ENCODE assay signal across 20 cellular contexts in genomic region chr13:52029569-52029968, GRCh38. TPM values are rescaled to one million over a fixed set of nuclear protein-coding genes. Genes with fewer than 3 reads are reported as not detected.
A peak's percentile ranks its signal among the peaks of the same experiment; 100 is the strongest.
DNase-seq lines count a peak whose midpoint lies in the region; ATAC-seq and TF ChIP-seq lines count a peak whose summit lies in the region.
"Had no signal": no experiment of that assay in that cellular context is flagged by ENCODE, and none has a peak within 500 bp of the region (broad histone marks: within the 10 kb centered on the region; RNA-seq: fewer than 3 reads in every experiment).

No MANE protein-coding gene starts in this region.

- TF ChIP-seq POLR2A in transverse colon (IDR thresholded peaks at IDR 0.05): no peak

- H3K27me3 Mint-ChIP-seq in activated T-cell treated with anti-CD3 and anti-CD28 coated beads, Interleukin-2, amount 50 U/mL, for 72 hours (ENCODE audit: low read depth): no peaks in the 10 kb centered on the region

- H3K4me3 ChIP-seq in PC-3 (ENCODE audit: low read length): no peak overlapping the region
- H3K4me3 ChIP-seq in colonic mucosa: no peak overlapping the region
- H3K4me3 ChIP-seq in transverse colon: no peak overlapping the region
- no peak overlapping the region for H3K4me3 ChIP-seq in OCI-LY7 (ENCODE audit: low read depth, low read length, poor library complexity, severe bottlenecking)
- H3K4me3 ChIP-seq: Peyer's patch, SJSA1 had no signal

- intact Hi-C loops in PC-3 (cut with micrococcal nuclease): no loop called here
- intact Hi-C loops in colonic mucosa (cut with DNase I): no loop called here
- intact Hi-C loops in transverse colon (cut with DNase I; ENCODE audit: low total_unique reads): no loop called here
- intact Hi-C loops in OCI-LY7 (cut with micrococcal nuclease; ENCODE audit: unreplicated experiment): no loop called here
- intact Hi-C loops in left ventricle myocardium superior (cut with micrococcal nuclease): no loop called here

- no peaks in the 10 kb centered on the region for H3F3A ChIP-seq in PC-3 (ENCODE audit: low read length, unreplicated experiment)

- H3K4me1 ChIP-seq in PC-3 (ENCODE audit: insufficient read depth, low read length) (no peaks in the 10 kb centered on the region), colonic mucosa (no peaks in the 10 kb centered on the region), transverse colon (peaks cover 0 to 8% (median 0%) of the 10 kb centered on the region in 4 donors), OCI-LY7 (ENCODE audit: insufficient read depth, low read length, poor library complexity, severe bottlenecking) (no peaks in the 10 kb centered on the region)
- H3K4me1 ChIP-seq: Peyer's patch, SJSA1 had no signal

- H3K9me2 ChIP-seq in PC-3 (replicated peaks; ENCODE audit: low read length) (no peaks in the 10 kb centered on the region), OCI-LY7 (ENCODE audit: insufficient read depth, low read length) (no peaks in the 10 kb centered on the region)

- in situ Hi-C loops in transverse colon (cut with MboI; ENCODE audit: low pct_ligation_motif_present in 1 of 4, low pct_unique_long_range_greater_than_20kb in 1 of 4, low sequenced_read_pairs in 3 of 4): loop anchor here in 1 of 4 donors (25.0 kb wide), 1 partner anchor 408 kb away; no protein-coding TSS in a partner anchor

- DNase-seq in activated T-cell treated with anti-CD3 and anti-CD28 coated beads, Interleukin-2, amount 50 U/mL, for 72 hours: no peak
- no peak for DNase-seq in activated T-cell treated with anti-CD3 and anti-CD28 coated beads for 4 hours
- no peak for DNase-seq in PC-3
- DNase-seq in colonic mucosa: peak; percentile 31
- DNase-seq in transverse colon: peak; percentile 46
- no peak for DNase-seq in OCI-LY7 (ENCODE audit: low spot score)
- DNase-seq in NCI-H774 (lab: John Stamatoyannopoulos, UW): no peak
- DNase-seq in left ventricle myocardium superior: no peak
- DNase-seq: AML-193, DMS153, EL, GOT3, NCI-H1105, NCI-H345, NCI-H526, Peyer's patch, T-helper 2 cell had no signal

- peaks cover 27 to 33% of the 10 kb centered on the region in 2 donors for H3K36me3 Mint-ChIP-seq in activated T-cell treated with anti-CD3 and anti-CD28 coated beads, Interleukin-2, amount 50 U/mL, for 72 hours (ENCODE audit: insufficient read depth in 2 of 2)

- H3K27me3 ChIP-seq in PC-3 (ENCODE audit: low read length) (no peaks in the 10 kb centered on the region), colonic mucosa (no peaks in the 10 kb centered on the region), transverse colon (no peaks in the 10 kb centered on the region)
- H3K27me3 ChIP-seq: Peyer's patch, SJSA1 had no signal

- TF ChIP-seq EP300 in transverse colon (IDR thresholded peaks at IDR 0.05; ENCODE audit: low read depth): no peak

- H3K79me2 ChIP-seq in PC-3 (ENCODE audit: low read length) (no peaks in the 10 kb centered on the region), OCI-LY7 (ENCODE audit: insufficient read depth, low read depth, low read length) (no peaks in the 10 kb centered on the region)

- H3K36me3 ChIP-seq in PC-3 (ENCODE audit: low read depth, low read length) (peaks cover 8% of the 10 kb centered on the region; the same call in 1 of the 2 replicates), colonic mucosa (peaks cover 6% of the 10 kb centered on the region), transverse colon (peaks cover 0 to 12% (median 5%) of the 10 kb centered on the region in 4 donors), OCI-LY7 (ENCODE audit: insufficient read depth, low read length) (peaks cover 59% of the 10 kb centered on the region)

- H3K4me3 Mint-ChIP-seq in activated T-cell treated with anti-CD3 and anti-CD28 coated beads, Interleukin-2, amount 50 U/mL, for 72 hours: no peak overlapping the region

- 72% methylated on average over 3 to 4 of the region's 4 CpGs for WGBS in transverse colon (ENCODE audit: low coverage in 1 of 2), 2 donors

- H3K9ac ChIP-seq in PC-3 (ENCODE audit: low read length): no peak overlapping the region
- H3K9ac ChIP-seq in colonic mucosa (ENCODE audit: low read depth in 2 of 2, low read length in 2 of 2): no peak overlapping the region

- H3K4me2 ChIP-seq in PC-3 (ENCODE audit: low read length): no peak overlapping the region
- no peak overlapping the region for H3K4me2 ChIP-seq in OCI-LY7 (ENCODE audit: low read length)

- H3K27ac Mint-ChIP-seq in activated T-cell treated with anti-CD3 and anti-CD28 coated beads, Interleukin-2, amount 50 U/mL, for 72 hours: peak overlapping the region; percentile 38

- POLR2A ChIA-PET in PC-3 (lab: Charles Lee; ENCODE audit: unreplicated experiment) (no interaction called here), OCI-LY7 (lab: Charles Lee) (no interaction called here)

- BruUV-seq in PC-3 (replicated peaks; lab: Mats Ljungman, UMichigan) (TSS peak; percentile 13), OCI-LY7 (replicated peaks; lab: Mats Ljungman, UMichigan) (no TSS peak)

- peaks cover 12% of the 10 kb centered on the region for H3K4me1 Mint-ChIP-seq in activated T-cell treated with anti-CD3 and anti-CD28 coated beads, Interleukin-2, amount 50 U/mL, for 72 hours (ENCODE audit: low read depth)

- H3K27ac ChIP-seq in PC-3 (ENCODE audit: low read length): no peak overlapping the region
- no peak overlapping the region for H3K27ac ChIP-seq in colonic mucosa
- H3K27ac ChIP-seq in transverse colon: no peak overlapping the region
- H3K27ac ChIP-seq in OCI-LY7 (ENCODE audit: low read depth, low read length, poor library complexity, severe bottlenecking): no peak overlapping the region
- H3K27ac ChIP-seq: C4-2B, Peyer's patch, SJSA1 had no signal

- no peak for TF ChIP-seq CTCF in PC-3 (conservative IDR thresholded peaks at IDR 0.05; ENCODE audit: low read depth, low read length)
- no peak for TF ChIP-seq CTCF in colonic mucosa (IDR thresholded peaks at IDR 0.05)
- no peak for TF ChIP-seq CTCF in transverse colon (IDR thresholded peaks at IDR 0.05)
- TF ChIP-seq CTCF in OCI-LY7 (conservative IDR thresholded peaks at IDR 0.05; ENCODE audit: low read length): no peak

- H2AFZ ChIP-seq in PC-3 (ENCODE audit: low read length) (no peak overlapping the region), OCI-LY7 (ENCODE audit: low read length) (no peak overlapping the region)

- no peaks in the 10 kb centered on the region for H4K20me1 ChIP-seq in PC-3 (ENCODE audit: low read length)
- H4K20me1 ChIP-seq in OCI-LY7 (ENCODE audit: insufficient read depth, low read length): no peaks in the 10 kb centered on the region

- CTCF ChIA-PET in PC-3 (lab: Charles Lee) (no interaction called here), OCI-LY7 (lab: Charles Lee; ENCODE audit: unreplicated experiment) (no interaction called here)

- no peak for ATAC-seq in activated T-cell treated with anti-CD3 and anti-CD28 coated beads, Interleukin-2, amount 50 U/mL, for 72 hours (replicated peaks in 1 of 2)
- ATAC-seq in PC-3: no peak
- ATAC-seq in left ventricle myocardium superior: no peak
- ATAC-seq: HCT116 had no signal

- H3K9me3 ChIP-seq in PC-3 (ENCODE audit: low read length) (no peaks in the 10 kb centered on the region), colonic mucosa (no peaks in the 10 kb centered on the region), transverse colon (no peaks in the 10 kb centered on the region), OCI-LY7 (ENCODE audit: low read length) (no peaks in the 10 kb centered on the region)
- H3K9me3 ChIP-seq: Peyer's patch, SJSA1 had no signal

- H3K9me3 Mint-ChIP-seq in activated T-cell treated with anti-CD3 and anti-CD28 coated beads, Interleukin-2, amount 50 U/mL, for 72 hours: peaks cover 6 to 11% of the 10 kb centered on the region in 2 donors

RNA-seq across cellular contexts. Expression of gene UTP14C, which starts 5.1 kb away (rescaled TPM):
- 10 to 100 TPM; 10.0 to 10.4 TPM for total RNA-seq in activated T-cell treated with anti-CD3 and anti-CD28 coated beads, Interleukin-2, amount 50 U/mL, for 72 hours
- total RNA-seq in PC-3 (2014; rRNA removed) (5.0 and 7.4 TPM in 2 replicates), colonic mucosa (10 to 100 TPM; 16.3 to 18.8 TPM), transverse colon (10 to 100 TPM in 2 of 4 donors, 1 to 10 TPM in 2; 5.2 to 20.0 (median 13.6) TPM), OCI-LY7 (2022) (10.0 and 11.5 TPM in 2 replicates), left ventricle myocardium superior (10.7 TPM)
- total RNA-seq in OCI-LY7 (2014; rRNA removed; shearing (Covaris generic)): 7.3 and 9.0 TPM in 2 replicates

RNA-seq across cellular contexts. Expression of gene ALG11, which starts 17.4 kb away (rescaled TPM):
- 10 to 100 TPM; 22.5 to 26.5 TPM for total RNA-seq in activated T-cell treated with anti-CD3 and anti-CD28 coated beads, Interleukin-2, amount 50 U/mL, for 72 hours
- total RNA-seq in PC-3 (2014; rRNA removed) (7.3 and 9.0 TPM in 2 replicates), colonic mucosa (10 to 100 TPM; 32.4 to 45.0 TPM), transverse colon (10 to 100 TPM in 3 of 4 donors, 1 to 10 TPM in 1; 9.0 to 30.6 (median 28.8) TPM), OCI-LY7 (2022) (19.4 and 25.0 TPM in 2 replicates), left ventricle myocardium superior (18.4 TPM)
- total RNA-seq in OCI-LY7 (2014; rRNA removed; shearing (Covaris generic)): 11.6 and 14.1 TPM in 2 replicates

RNA-seq across cellular contexts. Expression of gene ATP7B, which starts 18.3 kb away (rescaled TPM):
- total RNA-seq in activated T-cell treated with anti-CD3 and anti-CD28 coated beads, Interleukin-2, amount 50 U/mL, for 72 hours: 1 to 10 TPM; 2.3 to 3.0 TPM
- total RNA-seq in PC-3 (2014; rRNA removed) (4.4 and 5.2 TPM in 2 replicates), colonic mucosa (10 to 100 TPM; 14.0 to 18.8 TPM), transverse colon (10 to 100 TPM; 17.6 to 32.9 (median 22.6) TPM), OCI-LY7 (2022) (0.40 and 0.53 TPM in 2 replicates), left ventricle myocardium superior (4.9 TPM)
- total RNA-seq in OCI-LY7 (2014; rRNA removed; shearing (Covaris generic)): 0.39 and 0.76 TPM in 2 replicates

Comparison
In these comparisons a context has a peak if more than half of its experiments do, and no peak if none do; other contexts are left out.
1. DNase-seq: peak in colonic mucosa (single experiment) and transverse colon (single experiment); none in activated T-cell treated with anti-CD3 and anti-CD28 coated beads, Interleukin-2, amount 50 U/mL, for 72 hours (0 of 2), activated T-cell treated with anti-CD3 and anti-CD28 coated beads for 4 hours (single experiment), PC-3 (single experiment), OCI-LY7 (single experiment), NCI-H774 (single experiment) and left ventricle myocardium superior (single experiment).